ENCODE assay signal across 18 cellular contexts in genomic region chr10:86227501-86228258, GRCh38.
DNase-seq lines count a peak whose midpoint lies in the region; ATAC-seq, FAIRE-seq and TF ChIP-seq lines count a peak whose summit lies in the region.
"Had no signal": no experiment of that assay in that cellular context is flagged by ENCODE, and none has a peak within 500 bp of the region (broad histone marks: within the 10 kb centered on the region; RNA-seq: fewer than 3 reads in every experiment).

No MANE protein-coding gene starts in this region.

- H3K36me3 ChIP-seq in bronchial epithelial cell (ENCODE audit: control insufficient read depth, insufficient read depth, low read length) (no peaks in the 10 kb centered on the region), osteoblast (ENCODE audit: insufficient read depth, low read length) (no peaks in the 10 kb centered on the region)
- H3K36me3 ChIP-seq: BLaER1 treated with 17β-estradiol and CSF1 and Interleukin-3, amounts not matched to agents 10 nM and 100 nM; HAP-1 had no signal

- no peaks in the 10 kb centered on the region for H3K9me3 ChIP-seq in osteoblast (ENCODE audit: low read depth, low read length)
- H3K9me3 ChIP-seq: BLaER1 treated with 17β-estradiol and CSF1 and Interleukin-3, amounts not matched to agents 10 nM and 100 nM; HAP-1 had no signal

- no peak overlapping the region for H2AFZ ChIP-seq in osteoblast (ENCODE audit: low read length)
- H2AFZ ChIP-seq: GM23248 had no signal

- no peak for DNase-seq in HL-60 (ENCODE audit: low read depth in 1 of 2, low spot score in 1 of 2)
- DNase-seq in bronchial epithelial cell (ENCODE audit: low read depth) = no peak
- peak; percentile 34 for DNase-seq in osteoblast (ENCODE audit: insufficient read length, low spot score, missing footprints)
- no peak for DNase-seq in NCI-H1092 treated with DMSO at 0.1 percent for 48 hours (lab: John Stamatoyannopoulos, UW)
- DNase-seq in NCI-H1417 (lab: John Stamatoyannopoulos, UW) = no peak
- DNase-seq: CD4-positive, CD25-positive, alpha-beta regulatory T cell; CD8-positive, alpha-beta memory T cell; COR-L47; DMS 273 treated with DMSO at 0.1 percent for 48 hours; DMS53; DND-41; EL; GM23248 had no signal

- H3K4me3 ChIP-seq in HL-60 (replicated peaks; ENCODE audit: insufficient read depth, low read length) (no peak overlapping the region), bronchial epithelial cell (ENCODE audit: low read depth, low read length) (no peak overlapping the region), osteoblast (ENCODE audit: insufficient read depth, low read length) (no peak overlapping the region)
- H3K4me3 ChIP-seq: BLaER1 treated with 17β-estradiol and CSF1 and Interleukin-3, amounts not matched to agents 10 nM and 100 nM; GM12878; GM23248; HAP-1 had no signal

- H3K27ac ChIP-seq in HL-60 (replicated peaks) = peak overlapping the region; percentile 59
- H3K27ac ChIP-seq in osteoblast (ENCODE audit: low read depth, low read length) = no peak overlapping the region
- H3K27ac ChIP-seq: BLaER1 treated with 17β-estradiol and CSF1 and Interleukin-3, amounts not matched to agents 10 nM and 100 nM; GM23248 had no signal

- H4K20me1 ChIP-seq in osteoblast (ENCODE audit: insufficient read depth, low read length) = no peaks in the 10 kb centered on the region
- H4K20me1 ChIP-seq: BLaER1 treated with 17β-estradiol and CSF1 and Interleukin-3, amounts not matched to agents 10 nM and 100 nM had no signal

- peak; percentile 90 for FAIRE-seq in bronchial epithelial cell (lab: Jason Lieb, UNC)
- FAIRE-seq: GM12878, HepG2 had no signal

- TF ChIP-seq CTCF in HL-60 (IDR thresholded peaks at IDR 0.05; ENCODE audit: insufficient read depth, low read length) (no peak), bronchial epithelial cell (IDR thresholded peaks at IDR 0.05; ENCODE audit: insufficient read depth, low read length, severe bottlenecking) (no peak), osteoblast (IDR thresholded peaks at IDR 0.05; ENCODE audit: extremely low read depth, low read depth, low read length) (no peak)

- H3K27me3 ChIP-seq in HL-60 (ENCODE audit: insufficient read depth, poor library complexity, severe bottlenecking) (no peaks in the 10 kb centered on the region), bronchial epithelial cell (ENCODE audit: control insufficient read depth, insufficient read depth, low read length) (no peaks in the 10 kb centered on the region), osteoblast (ENCODE audit: insufficient read depth, low read length) (no peaks in the 10 kb centered on the region)
- H3K27me3 ChIP-seq: BLaER1 treated with 17β-estradiol and CSF1 and Interleukin-3, amounts not matched to agents 10 nM and 100 nM had no signal

- no peaks in the 10 kb centered on the region for H3K79me2 ChIP-seq in osteoblast (ENCODE audit: insufficient read depth, low read length)

- peaks cover 15% of the 10 kb centered on the region for H3K4me1 ChIP-seq in osteoblast (ENCODE audit: insufficient read depth, low read length)

- ATAC-seq in GM21390 (IDR thresholded peaks at IDR 0.05; ENCODE audit: unreplicated experiment) = no peak
- ATAC-seq: GM12878, HepG2 had no signal

- H3K4me2 ChIP-seq in osteoblast (ENCODE audit: insufficient read depth, low read length) = no peak overlapping the region
